15 cellular contexts compared by ENCODE assay signal in genomic region chr3:129425619-129426018, GRCh38. TPM values are rescaled to one million over a fixed set of nuclear protein-coding genes. Genes with fewer than 3 reads are reported as not detected.
A peak's percentile ranks its signal among the peaks of the same experiment; 100 is the strongest.
DNase-seq lines count a peak whose midpoint lies in the region; ATAC-seq, FAIRE-seq and TF ChIP-seq lines count a peak whose summit lies in the region.
"Had no signal": no experiment of that assay in that cellular context is flagged by ENCODE, and none has a peak within 500 bp of the region (broad histone marks: within the 10 kb centered on the region; RNA-seq: fewer than 3 reads in every experiment).

No MANE protein-coding gene starts in this region.

- H3K9me3 Mint-ChIP-seq in stimulated activated naive CD8-positive, alpha-beta T cell treated with anti-CD3 and anti-CD28 coated beads, Interleukin-15, amount 100 ng/mL, for 72 hours: no peaks in the 10 kb centered on the region

- no peak for TF ChIP-seq RAD21 in HepG2 (CRISPR knock-in tag; IDR thresholded peaks at IDR 0.05)

- TF ChIP-seq CTCF in OCI-LY3 (IDR thresholded peaks at IDR 0.05; ENCODE audit: low read depth, low read length) (no peak), HepG2 (CRISPR knock-in tag; IDR thresholded peaks at IDR 0.05) (no peak), A673 (conservative IDR thresholded peaks at IDR 0.05; ENCODE audit: low read depth, low read length) (no peak)

- H2AFZ ChIP-seq in OCI-LY3 (ENCODE audit: low read depth, low read length) (no peak overlapping the region), HepG2 (ENCODE audit: low read length) (no peak overlapping the region)

- no peak overlapping the region for H3K4me3 Mint-ChIP-seq in stimulated activated naive CD8-positive, alpha-beta T cell treated with anti-CD3 and anti-CD28 coated beads, Interleukin-15, amount 100 ng/mL, for 72 hours

- no peak for FAIRE-seq in HepG2 (lab: Jason Lieb, UNC)

- no peak for DNase-seq in stimulated activated naive CD8-positive, alpha-beta T cell treated with anti-CD3 and anti-CD28 coated beads, Interleukin-15, amount 100 ng/mL, for 72 hours
- DNase-seq in stimulated activated naive CD8-positive, alpha-beta T cell treated with anti-CD3 and anti-CD28 coated beads, Interleukin-15, Interleukin-2, amounts not matched to agents 100 U/mL and 50 U/mL, for 24 hours: no peak
- DNase-seq in HepG2 (ENCODE audit: low spot score) (no peak), kidney glomerular epithelial cell (lab: John Stamatoyannopoulos, UW) (no peak), T1000 (lab: John Stamatoyannopoulos, UW) (no peak), A673 (ENCODE audit: low spot score) (no peak), activated T-cell treated with anti-CD3 and anti-CD28 coated beads for 4 hours (no peak)
- DNase-seq: COR-L47, IMR-90, NCI-H1417 treated with DMSO at 0.1 percent for 48 hours, NCI-H2029 treated with DMSO at 0.1 percent for 48 hours, NCI-H2171 treated with DMSO at 0.1 percent for 48 hours, NCI-H446 treated with DMSO at 0.1 percent for 48 hours had no signal

- peaks cover 18% of the 10 kb centered on the region for H3K27me3 Mint-ChIP-seq in stimulated activated naive CD8-positive, alpha-beta T cell treated with anti-CD3 and anti-CD28 coated beads, Interleukin-15, amount 100 ng/mL, for 72 hours

- H3K36me3 ChIP-seq in OCI-LY3 (replicated peaks; ENCODE audit: low read depth, low read length): peaks cover 28% of the 10 kb centered on the region
- no peaks in the 10 kb centered on the region for H3K36me3 ChIP-seq in HepG2 (replicated peaks in 1 of 2; ENCODE audit: control insufficient read depth in 1 of 2, insufficient read depth in 2 of 2, low read length in 2 of 2)
- H3K36me3 ChIP-seq in A673 (ENCODE audit: insufficient read depth, low read length, poor library complexity, severe bottlenecking): no peaks in the 10 kb centered on the region

- H3K4me1 Mint-ChIP-seq in stimulated activated naive CD8-positive, alpha-beta T cell treated with anti-CD3 and anti-CD28 coated beads, Interleukin-15, amount 100 ng/mL, for 72 hours: peaks cover 43% of the 10 kb centered on the region

- H3K27me3 ChIP-seq in OCI-LY3 (ENCODE audit: low read depth, low read length): no peaks in the 10 kb centered on the region
- H3K27me3 ChIP-seq in HepG2 (ENCODE audit: control insufficient read depth in 1 of 2, insufficient read depth in 2 of 2, low read length in 2 of 2): peaks cover 0 to 4% of the 10 kb centered on the region in 2 experiments; a peak in 2 of 5 replicates
- H3K27me3 ChIP-seq in A673 (replicated peaks; ENCODE audit: insufficient read depth, low read depth, low read length, poor library complexity): no peaks in the 10 kb centered on the region
- H3K27me3 ChIP-seq: SJSA1 had no signal

- in situ Hi-C loops in HepG2 (cut with HindIII; ENCODE audit: extremely low pct_ligation_motif_present, low pct_unique_long_range_greater_than_20kb): no loop called here

- H4K20me1 ChIP-seq in OCI-LY3 (ENCODE audit: insufficient read depth, low read length) (no peaks in the 10 kb centered on the region), HepG2 (ENCODE audit: insufficient read depth, low read length) (no peaks in the 10 kb centered on the region)

- no peak for ATAC-seq in stimulated activated naive CD8-positive, alpha-beta T cell treated with anti-CD3 and anti-CD28 coated beads, Interleukin-15, amount 100 ng/mL, for 72 hours
- no peak for ATAC-seq in stimulated activated naive CD8-positive, alpha-beta T cell treated with anti-CD3 and anti-CD28 coated beads, Interleukin-15, Interleukin-2, amounts not matched to agents 100 U/mL and 50 U/mL, for 24 hours
- ATAC-seq in HepG2: no peak

- peaks cover 21% of the 10 kb centered on the region for H3K4me1 ChIP-seq in OCI-LY3 (ENCODE audit: low read length)
- H3K4me1 ChIP-seq in HepG2 (ENCODE audit: insufficient read depth, low read length): peaks cover 70% of the 10 kb centered on the region
- H3K4me1 ChIP-seq in A673 (ENCODE audit: insufficient read depth, low read length, poor library complexity, severe bottlenecking): peaks cover 8% of the 10 kb centered on the region

- peak overlapping the region; percentile 35 to 36 for H3K27ac Mint-ChIP-seq in stimulated activated naive CD8-positive, alpha-beta T cell treated with anti-CD3 and anti-CD28 coated beads, Interleukin-15, amount 100 ng/mL, for 72 hours

- H3K9ac ChIP-seq in OCI-LY3 (ENCODE audit: low read length): no peak overlapping the region
- H3K9ac ChIP-seq in HepG2 (ENCODE audit: insufficient read depth, low read depth, low read length): no peak overlapping the region; the same call in 1 of the 2 replicates

- peak overlapping the region; percentile 58 for H3K4me2 ChIP-seq in OCI-LY3 (ENCODE audit: low read length)
- peak overlapping the region; percentile 70 for H3K4me2 ChIP-seq in HepG2 (ENCODE audit: low read depth, low read length)

- CTCF ChIA-PET in HepG2 (lab: Yijun Ruan, JAX; ENCODE audit: low intra/inter-chr PET ratio, low total read pairs) (no interaction called here), A673 (lab: Charles Lee) (no interaction called here)

- no peak for TF ChIP-seq POLR2A in HepG2 (IDR thresholded peaks at IDR 0.05; ENCODE audit: insufficient read depth in 1 of 2, low read depth in 2 of 2, low read length in 2 of 2)

- H3K27ac ChIP-seq in OCI-LY3 (ENCODE audit: low read length) (peak overlapping the region; percentile 66; the same call in 1 of the 2 replicates), HepG2 (ENCODE audit: extremely low read length, insufficient read depth, low read length) (no peak overlapping the region), A673 (ENCODE audit: low read depth, low read length, poor library complexity, severe bottlenecking) (no peak overlapping the region)
- H3K27ac ChIP-seq: SJSA1 had no signal

- H3K9me3 ChIP-seq in OCI-LY3 (ENCODE audit: insufficient read depth, low read length) (0 out of 2 replicates have a peak, but pooled peaks cover 4% of the 10 kb centered on the region), HepG2 (ENCODE audit: low read length) (no peaks in the 10 kb centered on the region), A673 (ENCODE audit: low read depth, low read length, poor library complexity, severe bottlenecking) (no peaks in the 10 kb centered on the region)
- H3K9me3 ChIP-seq: SJSA1 had no signal

- H3K79me2 ChIP-seq in OCI-LY3 (ENCODE audit: low read length) (no peaks in the 10 kb centered on the region), HepG2 (ENCODE audit: insufficient read depth, low read length) (no peaks in the 10 kb centered on the region)

- 0% methylated on average over 2 of the region's 2 CpGs for WGBS in HepG2 (ENCODE audit: low lambda C conversion rate)

- POLR2A ChIA-PET in HepG2 (lab: Yijun Ruan, JAX): interaction anchor here (0.9 to 1.3 kb wide), 4 partner anchors 13 to 42 kb away, joined by 3 to 5 read pairs (median 4); partner anchors contain the start of genes IFT122 and MBD4
- POLR2A ChIA-PET in A673 (lab: Charles Lee; ENCODE audit: low non-redundant PET): no interaction called here

- no TSS peak for BruUV-seq in HepG2 (replicated peaks; lab: Mats Ljungman, UMichigan)
- no TSS peak for BruUV-seq in A673 (replicated peaks; lab: Mats Ljungman, UMichigan)

- no peak overlapping the region for H3K4me3 ChIP-seq in OCI-LY3 (ENCODE audit: low read length)
- H3K4me3 ChIP-seq in HepG2 (replicated peaks in 1 of 3; ENCODE audit: insufficient read depth in 1 of 3, low read depth in 2 of 3, low read length in 3 of 3): no peak overlapping the region
- no peak overlapping the region for H3K4me3 ChIP-seq in A673 (ENCODE audit: low read depth, low read length, poor library complexity, severe bottlenecking)
- H3K4me3 ChIP-seq: SJSA1 had no signal

- TF ChIP-seq EP300 in HepG2 (IDR thresholded peaks at IDR 0.05; ENCODE audit: low read depth in 2 of 2, low read length in 2 of 2): no peak
- no peak for TF ChIP-seq EP300 in HepG2 (CRISPR knock-in tag; IDR thresholded peaks at IDR 0.05; ENCODE audit: borderline replicate concordance)

- intact Hi-C loops in HepG2 (cut with micrococcal nuclease; ENCODE audit: unreplicated experiment) (loop anchor here (5.0 kb wide), 1 partner anchor 143 kb away; no protein-coding TSS in a partner anchor), A673 (cut with micrococcal nuclease; ENCODE audit: unreplicated experiment) (no loop called here)

RNA-seq across cellular contexts. Expression of gene EFCAB12, which starts 2.8 kb away (rescaled TPM):
- 0.11 and 0.31 TPM in 2 replicates for total RNA-seq in HepG2 (2016; rRNA removed; fragmentation: Illumina TruSeq; extraction: Trizol)
- total RNA-seq in HepG2 (2016; cell fraction: cytosol; rRNA removed; fragmentation: Illumina TruSeq; extraction: Trizol; ENCODE audit: low read depth): 0.18 TPM in 1 of 2 replicates, not detected in the other
- total RNA-seq in HepG2 (2016; cell fraction: insoluble cytoplasmic fraction; rRNA removed; fragmentation: Illumina TruSeq; extraction: Trizol): 0.07 and 0.26 TPM in 2 replicates
- 0.14 and 0.15 TPM in 2 replicates for total RNA-seq in HepG2 (2016; cell fraction: membrane; rRNA removed; fragmentation: Illumina TruSeq; extraction: Trizol)
- total RNA-seq in HepG2 (2016; cell fraction: nucleus; rRNA removed; fragmentation: Illumina TruSeq; extraction: Trizol): 0.34 and 0.50 TPM in 2 replicates
- 2.4 and 2.9 TPM in 2 replicates for polyA plus RNA-seq in HepG2 (2011; rRNA removed)
- polyA plus RNA-seq in HepG2 (2011; cell fraction: cytosol; rRNA removed): 1.3 and 1.4 TPM in 2 replicates
- 9.6 and 10.2 TPM in 2 replicates for polyA plus RNA-seq in HepG2 (2011; cell fraction: nucleus; rRNA removed)
- polyA plus RNA-seq in HepG2 (2012): 2.4 and 3.5 TPM in 2 replicates
- 0.06 and 0.17 TPM in 2 replicates for polyA plus RNA-seq in HepG2 (2016; cell fraction: cytosol; fragmentation: Illumina TruSeq; extraction: Trizol; ENCODE audit: low read depth)
- 0.33 and 0.35 TPM in 2 replicates for polyA plus RNA-seq in HepG2 (2016; cell fraction: insoluble cytoplasmic fraction; fragmentation: Illumina TruSeq; extraction: Trizol; ENCODE audit: low read depth)
- polyA plus RNA-seq in HepG2 (2016; cell fraction: membrane; fragmentation: Illumina TruSeq; extraction: Trizol; ENCODE audit: low read depth): 0.15 and 0.24 TPM in 2 replicates
- 0.92 and 1.5 TPM in 2 replicates for polyA plus RNA-seq in HepG2 (2016; cell fraction: nucleus; fragmentation: Illumina TruSeq; extraction: Trizol; ENCODE audit: insufficient read depth, low read depth)
- 1.9 and 2.0 TPM in 2 replicates for polyA minus RNA-seq in HepG2 (2011; rRNA and poly(A)+ RNA removed; ENCODE audit: low replicate concordance)
- polyA minus RNA-seq in HepG2 (2011; cell fraction: cytosol; rRNA and poly(A)+ RNA removed): 0.70 and 0.89 TPM in 2 replicates
- 3.9 and 4.8 TPM in 2 replicates for polyA minus RNA-seq in HepG2 (2011; cell fraction: nucleus; rRNA and poly(A)+ RNA removed)
- total RNA-seq in A673 (2021): 0.71 and 1.2 TPM in 2 replicates
- total RNA-seq: SJSA1 had no signal

RNA-seq across cellular contexts. Expression of gene MBD4, which starts 14.1 kb away (rescaled TPM):
- total RNA-seq in HepG2 (2016; rRNA removed; fragmentation: Illumina TruSeq; extraction: Trizol) (25.3 and 26.9 TPM in 2 replicates), A673 (2021) (43.7 and 50.9 TPM in 2 replicates)
- 5.2 and 7.0 TPM in 2 replicates for total RNA-seq in HepG2 (2016; cell fraction: cytosol; rRNA removed; fragmentation: Illumina TruSeq; extraction: Trizol; ENCODE audit: low read depth)
- total RNA-seq in HepG2 (2016; cell fraction: insoluble cytoplasmic fraction; rRNA removed; fragmentation: Illumina TruSeq; extraction: Trizol): 25.0 and 27.0 TPM in 2 replicates
- 11.5 and 12.6 TPM in 2 replicates for total RNA-seq in HepG2 (2016; cell fraction: membrane; rRNA removed; fragmentation: Illumina TruSeq; extraction: Trizol)
- 30.2 and 35.1 TPM in 2 replicates for total RNA-seq in HepG2 (2016; cell fraction: nucleus; rRNA removed; fragmentation: Illumina TruSeq; extraction: Trizol)
- 13.7 and 14.9 TPM in 2 replicates for polyA plus RNA-seq in HepG2 (2011; rRNA removed)
- 4.8 and 4.9 TPM in 2 replicates for polyA plus RNA-seq in HepG2 (2011; cell fraction: cytosol; rRNA removed)
- polyA plus RNA-seq in HepG2 (2011; cell fraction: nucleus; rRNA removed): 22.5 and 26.7 TPM in 2 replicates
- polyA plus RNA-seq in HepG2 (2012): 10.8 and 12.2 TPM in 2 replicates
- polyA plus RNA-seq in HepG2 (2016; cell fraction: cytosol; fragmentation: Illumina TruSeq; extraction: Trizol; ENCODE audit: low read depth): 1.9 and 2.1 TPM in 2 replicates
- 21.7 and 24.1 TPM in 2 replicates for polyA plus RNA-seq in HepG2 (2016; cell fraction: insoluble cytoplasmic fraction; fragmentation: Illumina TruSeq; extraction: Trizol; ENCODE audit: low read depth)
- 4.6 and 5.5 TPM in 2 replicates for polyA plus RNA-seq in HepG2 (2016; cell fraction: membrane; fragmentation: Illumina TruSeq; extraction: Trizol; ENCODE audit: low read depth)
- 43.7 and 51.7 TPM in 2 replicates for polyA plus RNA-seq in HepG2 (2016; cell fraction: nucleus; fragmentation: Illumina TruSeq; extraction: Trizol; ENCODE audit: insufficient read depth, low read depth)
- polyA minus RNA-seq in HepG2 (2011; rRNA and poly(A)+ RNA removed; ENCODE audit: low replicate concordance): 6.9 and 16.7 TPM in 2 replicates
- 4.8 and 6.9 TPM in 2 replicates for polyA minus RNA-seq in HepG2 (2011; cell fraction: cytosol; rRNA and poly(A)+ RNA removed)
- polyA minus RNA-seq in HepG2 (2011; cell fraction: nucleus; rRNA and poly(A)+ RNA removed): 32.4 and 39.8 TPM in 2 replicates

RNA-seq across cellular contexts. Expression of gene IFT122, which starts 14.4 kb away (rescaled TPM):
- total RNA-seq in HepG2 (2016; rRNA removed; fragmentation: Illumina TruSeq; extraction: Trizol) (10.3 and 10.8 TPM in 2 replicates), A673 (2021) (44.0 and 48.2 TPM in 2 replicates)
- total RNA-seq in HepG2 (2016; cell fraction: cytosol; rRNA removed; fragmentation: Illumina TruSeq; extraction: Trizol; ENCODE audit: low read depth): 1.7 and 3.1 TPM in 2 replicates
- total RNA-seq in HepG2 (2016; cell fraction: insoluble cytoplasmic fraction; rRNA removed; fragmentation: Illumina TruSeq; extraction: Trizol): 9.7 and 10.0 TPM in 2 replicates
- 3.2 and 3.8 TPM in 2 replicates for total RNA-seq in HepG2 (2016; cell fraction: membrane; rRNA removed; fragmentation: Illumina TruSeq; extraction: Trizol)
- 13.1 and 17.6 TPM in 2 replicates for total RNA-seq in HepG2 (2016; cell fraction: nucleus; rRNA removed; fragmentation: Illumina TruSeq; extraction: Trizol)
- 9.1 and 10.1 TPM in 2 replicates for polyA plus RNA-seq in HepG2 (2011; rRNA removed)
- 6.0 and 7.1 TPM in 2 replicates for polyA plus RNA-seq in HepG2 (2011; cell fraction: cytosol; rRNA removed)
- polyA plus RNA-seq in HepG2 (2011; cell fraction: nucleus; rRNA removed): 39.5 and 68.7 TPM in 2 replicates
- polyA plus RNA-seq in HepG2 (2012): 8.5 and 8.9 TPM in 2 replicates
- polyA plus RNA-seq in HepG2 (2016; cell fraction: cytosol; fragmentation: Illumina TruSeq; extraction: Trizol; ENCODE audit: low read depth): 1.0 and 2.0 TPM in 2 replicates
- 6.8 and 7.9 TPM in 2 replicates for polyA plus RNA-seq in HepG2 (2016; cell fraction: insoluble cytoplasmic fraction; fragmentation: Illumina TruSeq; extraction: Trizol; ENCODE audit: low read depth)
- 1.5 and 2.2 TPM in 2 replicates for polyA plus RNA-seq in HepG2 (2016; cell fraction: membrane; fragmentation: Illumina TruSeq; extraction: Trizol; ENCODE audit: low read depth)
- 31.1 and 32.0 TPM in 2 replicates for polyA plus RNA-seq in HepG2 (2016; cell fraction: nucleus; fragmentation: Illumina TruSeq; extraction: Trizol; ENCODE audit: insufficient read depth, low read depth)
- 44.2 and 53.6 TPM in 2 replicates for polyA minus RNA-seq in HepG2 (2011; rRNA and poly(A)+ RNA removed; ENCODE audit: low replicate concordance)
- polyA minus RNA-seq in HepG2 (2011; cell fraction: cytosol; rRNA and poly(A)+ RNA removed): 4.7 and 7.2 TPM in 2 replicates
- polyA minus RNA-seq in HepG2 (2011; cell fraction: nucleus; rRNA and poly(A)+ RNA removed): 22.0 and 30.6 TPM in 2 replicates
